Comparison of ENCODE assay signal across 18 cellular contexts in genomic region chr15:80484312-80484981, GRCh38.
DNase-seq lines count a peak whose midpoint lies in the region; FAIRE-seq and TF ChIP-seq lines count a peak whose summit lies in the region.
"Had no signal": no experiment of that assay in that cellular context is flagged by ENCODE, and none has a peak within 500 bp of the region (broad histone marks: within the 10 kb centered on the region; RNA-seq: fewer than 3 reads in every experiment).

No MANE protein-coding gene starts in this region.

- H3K4me1 ChIP-seq in rectal smooth muscle tissue (ENCODE audit: control insufficient read depth, insufficient read depth, low read length) = peaks cover 22% of the 10 kb centered on the region

- TF ChIP-seq CTCF in fibroblast of villous mesenchyme (IDR thresholded peaks at IDR 0.05; ENCODE audit: insufficient read depth, low read depth, low read length) = no peak

- H3K9ac ChIP-seq in rectal smooth muscle tissue (ENCODE audit: low read length) = no peak overlapping the region

- H3K27ac ChIP-seq in rectal smooth muscle tissue (ENCODE audit: low read depth, low read length) = peak overlapping the region; percentile 25
- H3K27ac ChIP-seq: HL-60, spleen had no signal

- DNase-seq in DMS79 (lab: John Stamatoyannopoulos, UW) (peak; percentile 36), NCI-H748 (lab: John Stamatoyannopoulos, UW; ENCODE audit: unreplicated experiment) (peak; percentile 63), fibroblast of villous mesenchyme (ENCODE audit: low read depth) (peak; percentile 87), NCI-H2196 treated with DMSO at 0.1 percent for 48 hours (lab: John Stamatoyannopoulos, UW; ENCODE audit: unreplicated experiment) (no peak), GM12892 (ENCODE audit: insufficient read length) (no peak), UCSD-AML1 (lab: John Stamatoyannopoulos, UW; ENCODE audit: unreplicated experiment) (no peak)
- no peak for DNase-seq in stimulated activated CD4-positive, alpha-beta T cell treated with anti-CD3 and anti-CD28 coated beads, Interleukin-2, amount 100 ng/mL, for 24 hours
- DNase-seq: activated CD4-positive, alpha-beta memory T cell treated with anti-CD3 and anti-CD28 coated beads for 36 hours; CD8-positive, alpha-beta memory T cell; effector memory CD4-positive, alpha-beta T cell; HFFc6; MM.1S; natural killer cell; NCI-H2081; NCI-H774; spleen had no signal

- no peak for FAIRE-seq in GM12892 (lab: Jason Lieb, UNC)

- no peak overlapping the region for H3K4me3 ChIP-seq in fibroblast of villous mesenchyme (ENCODE audit: low read depth, low read length)
- no peak overlapping the region for H3K4me3 ChIP-seq in rectal smooth muscle tissue (ENCODE audit: low read length)
- H3K4me3 ChIP-seq: spleen had no signal

- H3K36me3 ChIP-seq in rectal smooth muscle tissue (ENCODE audit: control insufficient read depth, insufficient read depth, low read length) = no peaks in the 10 kb centered on the region
- H3K36me3 ChIP-seq: spleen had no signal

- TF ChIP-seq POLR2A in GM12892 (IDR thresholded peaks at IDR 0.05; ENCODE audit: low read depth, low read length) = no peak

- H3K27me3 ChIP-seq in rectal smooth muscle tissue (ENCODE audit: control insufficient read depth, insufficient read depth, low read length) = no peaks in the 10 kb centered on the region
- H3K27me3 ChIP-seq: spleen had no signal

Comparison
In these comparisons a context has a peak if more than half of its experiments do, and no peak if none do; other contexts are left out.
1. DNase-seq: peak in DMS79 (single experiment), NCI-H748 (single experiment) and fibroblast of villous mesenchyme (single experiment); none in NCI-H2196 treated with DMSO at 0.1 percent for 48 hours (single experiment), stimulated activated CD4-positive, alpha-beta T cell treated with anti-CD3 and anti-CD28 coated beads, Interleukin-2, amount 100 ng/mL, for 24 hours (0 of 2), GM12892 (single experiment) and UCSD-AML1 (single experiment).